Comparison of ENCODE assay signal across 10 cellular contexts in genomic region chr4:7124643-7125442, GRCh38. TPM values are rescaled to one million over a fixed set of nuclear protein-coding genes. Genes with fewer than 3 reads are reported as not detected.
DNase-seq lines count a peak whose midpoint lies in the region; ATAC-seq and TF ChIP-seq lines count a peak whose summit lies in the region.
"Had no signal": no experiment of that assay in that cellular context is flagged by ENCODE, and none has a peak within 500 bp of the region (broad histone marks: within the 10 kb centered on the region; RNA-seq: fewer than 3 reads in every experiment).

No MANE protein-coding gene starts in this region.

- H3K27ac Mint-ChIP-seq in CD14-positive monocyte = no peak overlapping the region

- no peaks in the 10 kb centered on the region for H3K4me1 Mint-ChIP-seq in CD14-positive monocyte

- H3K9me3 ChIP-seq in Panc1 (ENCODE audit: control insufficient read depth, insufficient read depth, low read depth, low read length) (no peaks in the 10 kb centered on the region), gastrocnemius medialis (no peaks in the 10 kb centered on the region)

- peaks cover 3 to 20% (median 5%) of the 10 kb centered on the region in 3 donors for H3K27me3 Mint-ChIP-seq in CD14-positive monocyte (ENCODE audit: low read depth in 3 of 3)

- H3K27me3 ChIP-seq in Panc1 (ENCODE audit: control insufficient read depth, insufficient read depth, low read length) (no peaks in the 10 kb centered on the region), gastrocnemius medialis (no peaks in the 10 kb centered on the region), dorsolateral prefrontal cortex (no peaks in the 10 kb centered on the region)

- TF ChIP-seq CTCF in Panc1 (IDR thresholded peaks at IDR 0.05) = no peak
- no peak for TF ChIP-seq CTCF in fibroblast of villous mesenchyme (IDR thresholded peaks at IDR 0.05; ENCODE audit: insufficient read depth, low read depth, low read length)
- no peak for TF ChIP-seq CTCF in gastrocnemius medialis (IDR thresholded peaks at IDR 0.05 in 4 of 5, conservative IDR thresholded peaks at IDR 0.05 in 1 of 5)
- no peak for TF ChIP-seq CTCF in CD14-positive monocyte (IDR thresholded peaks at IDR 0.05)
- TF ChIP-seq CTCF in dorsolateral prefrontal cortex (IDR thresholded peaks at IDR 0.05 in 54 of 56, conservative IDR thresholded peaks at IDR 0.05 in 2 of 56; ENCODE audit: low read depth in 1 of 56, partially characterized antibody in 56 of 56) = no peak

- H3K36me3 ChIP-seq in Panc1 (ENCODE audit: control insufficient read depth, insufficient read depth, low read length) (no peaks in the 10 kb centered on the region), gastrocnemius medialis (no peaks in the 10 kb centered on the region)

- POLR2A ChIA-PET in Panc1 (lab: Charles Lee) = no interaction called here

- H3K36me3 Mint-ChIP-seq in CD14-positive monocyte = no peaks in the 10 kb centered on the region

- DNase-seq in GOT3 (lab: John Stamatoyannopoulos, UW) = peak; percentile 28
- DNase-seq in Panc1 (ENCODE audit: low read depth, low spot score) = no peak
- peak; percentile 86 for DNase-seq in fibroblast of villous mesenchyme (ENCODE audit: low read depth)
- DNase-seq in gastrocnemius medialis = peak; percentile 14 to 37
- no peak for DNase-seq in CD14-positive monocyte (ENCODE audit: low spot score)
- DNase-seq in dorsolateral prefrontal cortex = no peak
- no peak for DNase-seq in central memory CD4-positive, alpha-beta T cell
- DNase-seq: activated gamma-delta T cell treated with Interleukin-2 at 50 U/mL for 16 hours had no signal

- no peaks in the 10 kb centered on the region for H3K4me1 ChIP-seq in Panc1 (ENCODE audit: control insufficient read depth, insufficient read depth, low read length)
- peaks cover 9% of the 10 kb centered on the region in 2 donors for H3K4me1 ChIP-seq in gastrocnemius medialis
- H3K4me1 ChIP-seq: parathyroid adenoma had no signal

- H3K4me3 Mint-ChIP-seq in CD14-positive monocyte = no peak overlapping the region

- H3K4me3 ChIP-seq in Panc1 (ENCODE audit: low read depth in 2 of 2, low read length in 2 of 2) = no peak overlapping the region
- H3K4me3 ChIP-seq in fibroblast of villous mesenchyme (ENCODE audit: low read depth, low read length) = no peak overlapping the region
- no peak overlapping the region for H3K4me3 ChIP-seq in gastrocnemius medialis
- no peak overlapping the region for H3K4me3 ChIP-seq in dorsolateral prefrontal cortex

- BruUV-seq in Panc1 (replicated peaks; lab: Mats Ljungman, UMichigan) = no TSS peak

- peaks cover 0 to 1% (median 0%) of the 10 kb centered on the region in 7 donors for H3K9me3 Mint-ChIP-seq in CD14-positive monocyte

- TF ChIP-seq POLR2A in gastrocnemius medialis (IDR thresholded peaks at IDR 0.05) = no peak

- in situ Hi-C loops in Panc1 (cut with HindIII; ENCODE audit: low pct_unique_long_range_greater_than_20kb, low sequenced_read_pairs) (no loop called here), gastrocnemius medialis (cut with MboI; ENCODE audit: low sequenced_read_pairs in 4 of 4) (no loop called here)

- H3K27ac ChIP-seq in Panc1 (ENCODE audit: low read length) (no peak overlapping the region), gastrocnemius medialis (peak overlapping the region in 1 of 4 donors; percentile 33), dorsolateral prefrontal cortex (no peak overlapping the region)
- H3K27ac ChIP-seq: parathyroid adenoma had no signal

- intact Hi-C loops in Panc1 (cut with micrococcal nuclease; ENCODE audit: unreplicated experiment) (no loop called here), gastrocnemius medialis (cut with DNase I; ENCODE audit: low total_unique reads) (no loop called here), CD14-positive monocyte (cut with micrococcal nuclease) (no loop called here), dorsolateral prefrontal cortex (cut with DNase I) (no loop called here)

- CTCF ChIA-PET in Panc1 (lab: Charles Lee) = no interaction called here

- ATAC-seq in Panc1 = peak; percentile 73; the same call in 1 of the 2 replicates
- ATAC-seq in gastrocnemius medialis = peak; percentile 65 to 74
- ATAC-seq in GM19397 (IDR thresholded peaks at IDR 0.05; ENCODE audit: unreplicated experiment) = no peak

RNA-seq across cellular contexts. Expression of gene GRPEL1, which starts 57.0 kb away (rescaled TPM):
- total RNA-seq in Panc1 (2021; ENCODE audit: unreplicated experiment) = 46.6 TPM
- polyA plus RNA-seq in Panc1 (2012; ENCODE audit: insufficient read length) = 41.8 TPM
- 17.1 and 32.8 TPM in 2 replicates for total RNA-seq in fibroblast of villous mesenchyme
- 10 to 100 TPM; 28.8 to 58.0 (median 35.8) TPM for total RNA-seq in gastrocnemius medialis
- 10 to 100 TPM; 45.4 to 49.6 TPM for polyA plus RNA-seq in CD14-positive monocyte
- 10 to 100 TPM; 19.1 to 48.6 (median 35.8) TPM for total RNA-seq in dorsolateral prefrontal cortex

Comparison
In these comparisons a context has a peak if more than half of its experiments do, and no peak if none do; other contexts are left out.
1. DNase-seq: peak in GOT3 (single experiment), fibroblast of villous mesenchyme (single experiment) and gastrocnemius medialis (2 of 2); none in Panc1 (single experiment), CD14-positive monocyte (single experiment), dorsolateral prefrontal cortex (0 of 10) and central memory CD4-positive, alpha-beta T cell (single experiment).